In genomic region chr6:12291785-12292604, GRCh38 we compare ENCODE assay signal across 9 cellular contexts.
A peak's percentile ranks its signal among the peaks of the same experiment; 100 is the strongest.
DNase-seq lines count a peak whose midpoint lies in the region; ATAC-seq and TF ChIP-seq lines count a peak whose summit lies in the region.
"Had no signal": no experiment of that assay in that cellular context is flagged by ENCODE, and none has a peak within 500 bp of the region (broad histone marks: within the 10 kb centered on the region; RNA-seq: fewer than 3 reads in every experiment).

No MANE protein-coding gene starts in this region.

- H3K9ac ChIP-seq in HUES6 (ENCODE audit: low read length), result peak overlapping the region; percentile 60

- H3K27ac ChIP-seq in HUES6 (ENCODE audit: low read depth, low read length) (no peak overlapping the region), cingulate gyrus (ENCODE audit: low read depth, low read length) (peak overlapping the region; percentile 39)

- POLR2A ChIA-PET in AG04449 (lab: Yijun Ruan, JAX), result interaction anchor here (0.6 kb wide), 1 partner anchor 192 kb away, joined by 3 read pairs; no protein-coding TSS in a partner anchor

- ATAC-seq in GM21367 (IDR thresholded peaks at IDR 0.05; ENCODE audit: unreplicated experiment), result no peak
- no peak for ATAC-seq in HG02759 (IDR thresholded peaks at IDR 0.05; ENCODE audit: unreplicated experiment)
- no peak for ATAC-seq in HG02970 (IDR thresholded peaks at IDR 0.05; ENCODE audit: low FRiP score, unreplicated experiment)

- H3K4me1 ChIP-seq in HUES6 (ENCODE audit: control insufficient read depth, insufficient read depth, low read length), result peaks cover 28% of the 10 kb centered on the region

- peak; percentile 21 for TF ChIP-seq CTCF in AG04449 (IDR thresholded peaks at IDR 0.05; ENCODE audit: insufficient read depth, low read length, missing control alignments)

- CTCF ChIA-PET in AG04449 (lab: Yijun Ruan, JAX), result interaction anchor here (0.6 to 7.0 kb wide), 18 partner anchors 9 to 707 kb away, joined by 3 to 281 read pairs (median 5); no protein-coding TSS in a partner anchor

- DNase-seq in AG04449 (ENCODE audit: low read depth, low spot score) (no peak), medulla oblongata (ENCODE audit: extremely low spot score) (peak; percentile 30)
- no peak for DNase-seq in central memory CD4-positive, alpha-beta T cell
- DNase-seq: activated naive CD8-positive, alpha-beta T cell treated with anti-CD3 and anti-CD28 coated beads, Interleukin-2, amount 10 ng/mL, durations not matched to agents 7 days and 5 days had no signal

- peak overlapping the region; percentile 62 for H3K4me3 ChIP-seq in AG04449 (ENCODE audit: low read depth, low read length)
- peak overlapping the region; percentile 68 for H3K4me3 ChIP-seq in HUES6 (ENCODE audit: low read depth, low read length)

- peaks cover 26% of the 10 kb centered on the region for H3K27me3 ChIP-seq in HUES6 (ENCODE audit: control insufficient read depth, insufficient read depth, low read length)

- no peaks in the 10 kb centered on the region for H3K9me3 ChIP-seq in HUES6 (ENCODE audit: control insufficient read depth, insufficient read depth, low read depth, low read length)

- H3K36me3 ChIP-seq in HUES6 (ENCODE audit: control insufficient read depth, insufficient read depth, low read length), result no peaks in the 10 kb centered on the region; the same call in 1 of the 2 replicates
